6 cellular contexts compared by ENCODE assay signal in the genomic region with DNA sequence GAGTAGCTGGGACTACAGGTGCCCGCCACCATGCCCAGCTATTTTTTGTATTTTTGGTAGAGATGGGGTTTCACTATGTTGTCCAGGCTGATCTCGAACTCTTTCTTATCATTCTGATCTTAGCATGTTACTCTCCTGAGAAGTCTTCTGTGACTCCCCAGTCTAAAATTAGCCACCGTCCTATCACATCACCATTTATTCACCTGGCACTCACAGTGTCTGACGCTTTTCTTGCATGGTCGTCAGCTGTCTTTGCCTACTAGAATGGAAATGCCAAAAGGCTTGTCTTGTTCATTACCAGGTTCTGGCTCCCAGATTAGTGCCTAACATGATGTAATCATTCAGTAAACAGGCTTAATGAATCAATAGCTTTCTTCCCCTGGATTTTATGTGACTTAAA. TPM values are rescaled to one million over a fixed set of nuclear protein-coding genes. Genes with fewer than 3 reads are reported as not detected.
"Had no signal": no experiment of that assay in that cellular context is flagged by ENCODE, and none has a peak within 500 bp of the region (broad histone marks: within the 10 kb centered on the region; RNA-seq: fewer than 3 reads in every experiment).

No MANE protein-coding gene starts in this region.

- H3K4me3 ChIP-seq: K562 had no signal

- FAIRE-seq: HepG2, HTR-8/SVneo, K562 had no signal

- ATAC-seq: HepG2, K562 had no signal

- DNase-seq: IMR-90 had no signal

- H3K27ac ChIP-seq: HL-60 had no signal

RNA-seq across cellular contexts. Expression of a gene that starts 23.8 kb away (rescaled TPM):
- polyA plus RNA-seq: IgD-negative memory B cell had no signal
